3 cellular contexts compared by ENCODE assay signal in the genomic region with DNA sequence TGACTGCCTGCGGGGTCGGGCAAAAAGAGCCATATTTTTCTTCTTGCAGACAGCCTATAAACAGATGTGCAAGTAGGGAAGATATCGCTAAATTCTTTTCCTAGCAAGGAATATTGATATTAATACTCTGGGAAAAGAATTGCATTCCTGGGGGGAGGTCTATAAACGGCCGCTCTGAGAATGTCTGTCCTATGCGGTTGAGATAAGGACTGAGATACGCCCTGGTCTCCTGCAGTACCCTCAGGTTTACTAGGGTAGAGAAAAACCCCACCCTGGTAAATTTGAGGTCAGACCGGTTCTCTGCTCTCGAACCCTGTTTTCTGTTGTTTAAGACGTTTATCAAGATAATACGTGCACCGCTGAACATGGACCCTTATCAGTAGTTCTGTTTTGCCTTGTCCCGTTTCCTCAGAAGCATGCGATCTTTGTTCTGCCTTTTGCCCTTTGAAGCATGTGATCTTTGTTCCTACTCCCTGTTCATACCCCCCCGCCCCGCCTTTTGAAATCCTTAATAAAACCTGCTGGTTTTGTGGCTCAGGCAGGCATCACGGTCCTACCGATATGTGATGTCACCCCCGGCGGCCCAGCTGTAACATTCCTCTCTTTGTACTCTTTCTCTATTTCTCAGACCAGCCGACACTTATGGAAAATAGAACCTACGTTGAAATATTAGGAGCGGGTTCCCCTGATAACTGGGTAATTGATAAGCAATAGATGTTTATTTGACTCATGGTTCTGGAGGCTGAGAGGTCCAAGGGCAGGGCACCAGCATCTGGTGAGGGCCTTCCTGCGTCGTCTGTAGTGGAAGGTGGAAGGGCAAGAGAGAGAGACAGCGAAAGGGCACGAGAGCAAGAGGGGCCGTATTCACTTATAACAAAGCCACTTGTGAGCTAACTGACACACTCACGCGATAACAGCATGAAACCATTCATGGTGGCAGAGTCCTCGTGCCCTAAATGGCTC. TPM values are rescaled to one million over a fixed set of nuclear protein-coding genes. Genes with fewer than 3 reads are reported as not detected.
"Had no signal": no experiment of that assay in that cellular context is flagged by ENCODE, and none has a peak within 500 bp of the region (broad histone marks: within the 10 kb centered on the region; RNA-seq: fewer than 3 reads in every experiment).

No MANE protein-coding gene starts in this region.

RNA-seq across cellular contexts. Expression of a gene that starts 32.4 kb away (rescaled TPM):
- total RNA-seq: activated naive CD4-positive, alpha-beta T cell treated with anti-CD3 and anti-CD28 coated beads for 36 hours; activated naive CD8-positive, alpha-beta T cell treated with anti-CD3 and anti-CD28 coated beads, Interleukin-2, amount 10 ng/mL, durations not matched to agents 7 days and 5 days; activated T-helper 1 cell treated with anti-CD3 and anti-CD28 coated beads, Interleukin-12 subunit alpha, Interleukin-12 subunit beta, Interleukin-2, Interleukin-4 antibody, amounts not matched to agents 30 ng/mL and 10 ng/mL and 1 ng/mL, durations not matched to agents 14 hours and 24 hours and 36 hours had no signal
